Comparison of ENCODE assay signal across 8 cellular contexts in the genomic region with DNA sequence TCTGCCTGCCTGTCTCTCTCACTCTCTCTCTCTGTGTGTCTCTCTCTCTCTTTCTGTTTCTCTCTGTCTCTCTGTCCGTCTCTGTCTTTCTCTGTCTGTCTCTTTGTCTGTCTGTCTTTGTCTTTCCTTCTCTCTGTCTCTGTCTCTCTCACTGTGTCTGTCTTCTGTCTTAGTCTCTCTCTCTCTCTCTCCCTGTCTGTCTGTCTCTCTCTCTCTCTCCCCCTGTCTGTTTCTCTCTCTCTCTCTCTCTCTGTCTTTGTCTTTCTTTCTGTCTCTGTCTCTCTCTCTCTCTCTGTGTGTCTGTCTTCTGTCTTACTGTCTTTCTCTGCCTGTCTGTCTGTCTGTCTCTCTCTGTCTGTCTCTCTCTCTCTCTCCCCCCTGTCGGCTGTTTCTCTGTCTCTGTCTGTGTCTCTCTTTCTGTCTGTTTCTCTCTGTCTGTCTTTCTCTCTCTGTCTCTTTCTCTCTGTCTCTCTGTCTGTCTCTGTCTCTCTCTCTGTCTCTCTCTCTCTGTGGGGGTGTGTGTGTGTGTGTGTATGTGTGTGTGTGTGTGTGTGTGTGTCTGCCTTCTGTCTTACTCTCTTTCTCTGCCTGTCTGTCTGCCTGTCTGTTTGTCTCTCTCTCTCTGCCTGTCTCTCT.
DNase-seq lines count a peak whose midpoint lies in the region; ATAC-seq and TF ChIP-seq lines count a peak whose summit lies in the region.
"Not testable (repeated sequence)": the region's sequence is repeated elsewhere in the genome, so short reads cannot be mapped to it uniquely, and the experiment has no call there.

No MANE protein-coding gene starts in this region.

- POLR2A ChIA-PET in HCT116 (lab: Charles Lee) = not testable (repeated sequence)

- not testable (repeated sequence) for H3K4me1 ChIP-seq in CD4-positive, CD25-positive, alpha-beta regulatory T cell (ENCODE audit: control insufficient read depth, insufficient read depth, low read length, poor library complexity, severe bottlenecking); HCT116 (ENCODE audit: control insufficient read depth in 1 of 2, insufficient read depth in 2 of 2, low read length in 2 of 2); RWPE2 (ENCODE audit: insufficient read depth, poor library complexity, severe bottlenecking); heart right ventricle; ovary (ENCODE audit: insufficient read depth)

- not testable (repeated sequence) for H3K27me3 Mint-ChIP-seq in CD4-positive, CD25-positive, alpha-beta regulatory T cell

- peak overlapping the region in 2 of 3 donors; percentile 0 to 1 for H3K27ac Mint-ChIP-seq in CD4-positive, CD25-positive, alpha-beta regulatory T cell
- H3K27ac Mint-ChIP-seq in activated naive CD4-positive, alpha-beta T cell treated with anti-CD3 and anti-CD28 coated beads, Interleukin-2, amount 50 U/mL, for 72 hours = peak overlapping the region; percentile 18 to 44

- not testable (repeated sequence) for H3K9me3 Mint-ChIP-seq in CD4-positive, CD25-positive, alpha-beta regulatory T cell; activated naive CD4-positive, alpha-beta T cell treated with anti-CD3 and anti-CD28 coated beads, Interleukin-2, amount 50 U/mL, for 72 hours

- H3K36me3 ChIP-seq in CD4-positive, CD25-positive, alpha-beta regulatory T cell (ENCODE audit: control insufficient read depth, insufficient read depth, low read length); HCT116 (ENCODE audit: control insufficient read depth in 1 of 2, insufficient read depth in 2 of 2, low read length in 2 of 2); RWPE2 (ENCODE audit: low read depth); heart right ventricle; ovary: not testable (repeated sequence)

- H3K36me3 Mint-ChIP-seq in CD4-positive, CD25-positive, alpha-beta regulatory T cell; activated naive CD4-positive, alpha-beta T cell treated with anti-CD3 and anti-CD28 coated beads, Interleukin-2, amount 50 U/mL, for 72 hours: not testable (repeated sequence)

- not testable (repeated sequence) for H2AFZ ChIP-seq in HCT116 (ENCODE audit: low read depth, low read length, poor library complexity, severe bottlenecking)

- not testable (repeated sequence) for TF ChIP-seq EP300 in ovary (IDR thresholded peaks at IDR 0.05)

- DNase-seq in CD4-positive, CD25-positive, alpha-beta regulatory T cell = peak in 1 of 3 donors; percentile 47
- DNase-seq in HCT116 (ENCODE audit: low read depth, low spot score); RWPE2 (ENCODE audit: low spot score): not testable (repeated sequence)
- peak; percentile 71 to 88 for DNase-seq in activated naive CD4-positive, alpha-beta T cell treated with anti-CD3 and anti-CD28 coated beads, Interleukin-2, amount 50 U/mL, for 72 hours (ENCODE audit: low spot score in 2 of 2)
- DNase-seq in heart right ventricle (peak in 1 of 2 donors; percentile 8), ovary (peak in 2 of 5 donors; percentile 11 to 17)

- not testable (repeated sequence) for H3K4me2 ChIP-seq in HCT116 (ENCODE audit: low read length)

- H3K27ac ChIP-seq in CD4-positive, CD25-positive, alpha-beta regulatory T cell (ENCODE audit: insufficient read depth, low read length, poor library complexity, severe bottlenecking); HCT116 (ENCODE audit: low read depth, low read length); RWPE2 (ENCODE audit: poor library complexity, severe bottlenecking); heart right ventricle; ovary: not testable (repeated sequence)

- peak; percentile 76 to 80 for ATAC-seq in CD4-positive, CD25-positive, alpha-beta regulatory T cell (ENCODE audit: low read depth in 2 of 2)
- ATAC-seq in GM19351 (IDR thresholded peaks at IDR 0.05; ENCODE audit: unreplicated experiment) = peak; percentile 56
- ATAC-seq in HCT116 = peak; percentile 86
- ATAC-seq in HG03095 (IDR thresholded peaks at IDR 0.05; ENCODE audit: unreplicated experiment) = peak; percentile 87
- peak; percentile 88 for ATAC-seq in RWPE2 (ENCODE audit: low read depth)
- peak; percentile 85 to 86 for ATAC-seq in activated naive CD4-positive, alpha-beta T cell treated with anti-CD3 and anti-CD28 coated beads, Interleukin-2, amount 50 U/mL, for 72 hours
- peak; percentile 92 to 99 (median 96) for ATAC-seq in heart right ventricle

- not testable (repeated sequence) for H3K9ac ChIP-seq in HCT116 (ENCODE audit: low read length)

- H4K20me1 ChIP-seq in HCT116 (ENCODE audit: insufficient read depth) = not testable (repeated sequence)

- not testable (repeated sequence) for H3K9me2 ChIP-seq in HCT116 (ENCODE audit: insufficient read depth)

- H3K4me3 Mint-ChIP-seq in CD4-positive, CD25-positive, alpha-beta regulatory T cell = not testable (repeated sequence)

- RAD21 ChIA-PET in HCT116 (lab: Charles Lee; ENCODE audit: low non-redundant PET in 1 of 2, low total read pairs in 2 of 2, uncharacterized antibody in 2 of 2, unreplicated experiment in 2 of 2) = not testable (repeated sequence)

- TF ChIP-seq CTCF in HCT116 (IDR thresholded peaks at IDR 0.05 in 2 of 3, conservative IDR thresholded peaks at IDR 0.05 in 1 of 3; ENCODE audit: borderline replicate concordance in 1 of 3, insufficient read depth in 1 of 3, low read depth in 2 of 3, low read length in 2 of 3); RWPE2 (IDR thresholded peaks at IDR 0.05; ENCODE audit: poor library complexity, severe bottlenecking); heart right ventricle (IDR thresholded peaks at IDR 0.05); ovary (IDR thresholded peaks at IDR 0.05): not testable (repeated sequence)

- WGBS in heart right ventricle, 2 donors = no CpG with 5 or more reads among the region's 2 CpGs
- no CpG with 5 or more reads among the region's 2 CpGs for WGBS in ovary, 3 donors

- not testable (repeated sequence) for H3K9me3 ChIP-seq in CD4-positive, CD25-positive, alpha-beta regulatory T cell (ENCODE audit: control insufficient read depth in 2 of 2, low read length in 2 of 2); HCT116 (ENCODE audit: control insufficient read depth in 1 of 2, insufficient read depth in 1 of 2, low read depth in 1 of 2, low read length in 2 of 2); RWPE2 (ENCODE audit: severe bottlenecking); heart right ventricle; ovary

- not testable (repeated sequence) for BruUV-seq in HCT116 (replicated peaks; lab: Mats Ljungman, UMichigan)

- not testable (repeated sequence) for H3K27me3 ChIP-seq in CD4-positive, CD25-positive, alpha-beta regulatory T cell (ENCODE audit: control insufficient read depth, insufficient read depth, low read length); HCT116 (ENCODE audit: insufficient read depth, low read length); RWPE2 (ENCODE audit: insufficient read depth, poor library complexity, severe bottlenecking); heart right ventricle; ovary

- H3K4me3 ChIP-seq in CD4-positive, CD25-positive, alpha-beta regulatory T cell (ENCODE audit: low read depth, low read length); HCT116 (replicated peaks in 1 of 2; ENCODE audit: low read depth in 1 of 2, low read length in 2 of 2); RWPE2 (ENCODE audit: severe bottlenecking); ovary: not testable (repeated sequence)
- peak overlapping the region in 1 of 10 donors; percentile 0 for H3K4me3 ChIP-seq in heart right ventricle

- intact Hi-C loops in HCT116 (cut with micrococcal nuclease); heart right ventricle (cut with DNase I); ovary (cut with DNase I): not testable (repeated sequence)

- CTCF ChIA-PET in HCT116 (lab: Charles Lee) = not testable (repeated sequence)

- H3K4me1 Mint-ChIP-seq in CD4-positive, CD25-positive, alpha-beta regulatory T cell = not testable (repeated sequence)

- not testable (repeated sequence) for H3K79me2 ChIP-seq in HCT116 (ENCODE audit: insufficient read depth, low read length)

- not testable (repeated sequence) for TF ChIP-seq RAD21 in HCT116 (IDR thresholded peaks at IDR 0.05; ENCODE audit: low read depth)

- TF ChIP-seq POLR2A in HCT116 (IDR thresholded peaks at IDR 0.05; ENCODE audit: borderline replicate concordance, extremely low read depth, insufficient read depth, insufficient read length) = not testable (repeated sequence)
- TF ChIP-seq POLR2A in ovary (IDR thresholded peaks at IDR 0.05) = peak; percentile 45
